Comparison of ENCODE assay signal across 29 cellular contexts in the genomic region with DNA sequence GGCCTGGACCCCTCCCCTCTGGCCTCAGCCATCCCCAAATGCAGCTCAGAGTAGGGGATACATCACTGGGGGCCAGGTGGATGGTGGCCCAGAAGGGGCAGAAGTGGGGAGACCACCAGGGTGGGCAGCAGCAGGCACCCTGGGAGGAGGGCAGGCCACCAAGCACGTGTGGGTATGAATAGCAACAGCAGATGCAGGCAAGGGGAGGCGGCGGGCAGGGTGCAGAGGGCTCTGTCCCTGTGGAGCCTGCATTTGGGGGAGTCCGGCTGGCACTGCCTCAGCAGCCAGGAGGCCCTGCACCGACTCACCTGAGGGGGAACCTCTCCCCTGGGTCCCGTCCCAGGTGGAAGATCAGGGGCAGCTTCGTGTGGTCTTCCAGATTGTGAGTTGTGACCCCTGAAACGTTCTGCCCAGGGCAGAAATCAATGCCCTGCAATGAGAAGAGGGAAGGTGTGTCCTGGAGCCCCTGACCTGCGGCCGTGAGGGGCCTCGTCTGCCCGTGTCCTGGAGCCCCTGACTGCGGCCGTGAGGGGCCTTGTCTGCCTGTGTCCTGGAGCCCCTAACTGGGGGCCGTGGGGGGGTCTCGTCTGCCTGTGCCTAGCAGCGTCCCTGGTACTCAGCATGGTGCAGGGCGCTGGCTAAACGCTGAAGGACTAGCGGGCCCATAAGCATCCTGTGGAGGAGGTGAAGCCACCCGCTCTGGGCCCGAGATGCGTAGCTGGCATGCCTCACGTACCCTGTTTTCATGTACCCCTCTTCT.
"Had no signal": no experiment of that assay in that cellular context is flagged by ENCODE, and none has a peak within 500 bp of the region (broad histone marks: within the 10 kb centered on the region; RNA-seq: fewer than 3 reads in every experiment).

No MANE protein-coding gene starts in this region.

- H3K36me3 ChIP-seq: ovary, uterus had no signal

- H3K27ac ChIP-seq: ovary, parathyroid adenoma, psoas muscle, skin epidermis, spleen, suprapubic skin, testis, tibial artery, transverse colon, upper lobe of right lung, uterus had no signal

- H2AFZ ChIP-seq: parathyroid adenoma had no signal

- H3K4me1 ChIP-seq: parathyroid adenoma, psoas muscle, spleen, testis, tibial artery, upper lobe of right lung, uterus had no signal

- H3K79me2 ChIP-seq: parathyroid adenoma had no signal

- DNase-seq: naive thymus-derived CD8-positive, alpha-beta T cell; nephron progenitor cell; occipital lobe; ovary; posterior cingulate gyrus; psoas muscle; right cardiac atrium; spleen; stimulated activated CD4-positive, alpha-beta T cell treated with anti-CD3 and anti-CD28 coated beads, Interleukin-12 subunit alpha, Interleukin-12 subunit beta, amount 100 ng/mL, for 4 hours; stimulated activated CD4-positive, alpha-beta T cell treated with anti-CD3 and anti-CD28 coated beads, Interleukin-1b, Interleukin-23, amount 100 ng/mL, for 48 hours; stimulated activated CD4-positive, alpha-beta T cell treated with anti-CD3 and anti-CD28 coated beads, Interleukin-4, amount 100 ng/mL, for 1 hour; stimulated activated CD4-positive, alpha-beta T cell treated with anti-CD3 and anti-CD28 coated beads, Interleukin-4, amount 100 ng/mL, for 4 hours; stimulated activated CD8-positive, alpha-beta memory T cell treated with anti-CD3 and anti-CD28 coated beads, Interleukin-4, amount 100 ng/mL, for 48 hours; stimulated activated naive CD4-positive, alpha-beta T cell; stimulated activated naive CD8-positive, alpha-beta T cell treated with anti-CD3 and anti-CD28 coated beads, Interleukin-15, amount 100 ng/mL, for 72 hours; stimulated activated naive CD8-positive, alpha-beta T cell treated with anti-CD3 and anti-CD28 coated beads, Interleukin-15, Interleukin-2, amounts not matched to agents 100 U/mL and 50 U/mL, for 24 hours; substantia nigra; testis; tibial artery; transverse colon; upper lobe of right lung; uterus had no signal

- H3K9ac ChIP-seq: parathyroid adenoma had no signal

- H3K9me3 ChIP-seq: ovary, psoas muscle, spleen, suprapubic skin, testis, tibial artery, transverse colon, upper lobe of right lung, uterus had no signal

- H3K4me2 ChIP-seq: smooth muscle cell had no signal

- H3K4me3 ChIP-seq: ovary, psoas muscle, skin epidermis, smooth muscle cell, spleen, suprapubic skin, testis, tibial artery, transverse colon, upper lobe of right lung, uterus had no signal

- ATAC-seq: naive thymus-derived CD8-positive, alpha-beta T cell; natural killer cell treated with Interleukin-12 subunit alpha and Interleukin-12 subunit beta and Interleukin-15 and Interleukin-18, amount 100 ng/mL, for 72 hours; psoas muscle; right cardiac atrium; sciatic nerve; stimulated activated memory B cell treated with anti-CD40 and anti-IgM and Interleukin-4, amounts not matched to agents 10 μg/mL and 1 μg/mL and 100 μg/mL, for 72 hours; stimulated activated naive CD8-positive, alpha-beta T cell treated with anti-CD3 and anti-CD28 coated beads, Interleukin-15, amount 100 ng/mL, for 72 hours; stimulated activated naive CD8-positive, alpha-beta T cell treated with anti-CD3 and anti-CD28 coated beads, Interleukin-15, Interleukin-2, amounts not matched to agents 100 U/mL and 50 U/mL, for 24 hours; upper lobe of right lung had no signal

- H3K27me3 ChIP-seq: ovary, spleen, suprapubic skin, testis, tibial artery, transverse colon, upper lobe of right lung, uterus had no signal
